Comparison of ENCODE assay signal across 18 cellular contexts in the genomic region with DNA sequence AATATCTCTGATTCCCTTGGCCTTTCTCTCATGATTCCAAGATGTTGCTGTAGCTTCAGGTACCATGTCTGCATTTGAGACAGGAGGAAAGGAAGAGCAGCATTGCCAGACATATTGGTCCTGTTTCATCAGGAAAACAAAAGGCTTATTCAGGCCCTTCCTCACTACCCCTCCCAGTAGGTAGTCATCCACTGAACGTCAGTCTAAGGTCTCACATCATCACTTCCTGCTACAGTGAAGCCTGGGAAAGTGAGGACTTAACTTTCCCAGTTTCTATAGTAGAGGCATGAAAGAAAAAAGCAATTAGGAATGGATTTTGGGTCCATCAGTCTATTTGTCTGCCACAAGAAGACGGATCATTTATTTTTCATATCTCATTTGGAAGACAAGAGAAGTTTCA.
"Had no signal": no experiment of that assay in that cellular context is flagged by ENCODE, and none has a peak within 500 bp of the region (broad histone marks: within the 10 kb centered on the region; RNA-seq: fewer than 3 reads in every experiment).

No MANE protein-coding gene starts in this region.

- DNase-seq: activated CD4-positive, CD25-positive, alpha-beta regulatory T cell; activated CD8-positive, alpha-beta memory T cell treated with anti-CD3 and anti-CD28 coated beads, Interleukin-2, amount 10 ng/mL, durations not matched to agents 7 days and 5 days; activated effector memory CD4-positive, alpha-beta T cell treated with Interleukin-2 at 50 U/mL for 16 hours; activated T-cell treated with anti-CD3 and anti-CD28 coated beads, Interleukin-2, amount 50 U/mL, for 24 hours; adrenal gland; caudate nucleus; islet precursor cell; left lung; natural killer cell; posterior cingulate gyrus; retina; stimulated activated CD4-positive, alpha-beta T cell treated with anti-CD3 and anti-CD28 coated beads, Interleukin-2, amount 100 ng/mL, for 48 hours; stimulated activated naive B cell treated with anti-CD40 and anti-IgM and Interleukin-4, amounts not matched to agents 10 μg/mL and 1 μg/mL and 100 μg/mL, for 72 hours; T-helper 2 cell; tibial artery; uterus had no signal

- H3K4me3 ChIP-seq: adrenal gland, left lung, tibial artery, uterus had no signal

- H3K4me1 ChIP-seq: adrenal gland, left lung, tibial artery, uterus had no signal

- H3K9me3 Mint-ChIP-seq: activated naive CD4-positive, alpha-beta T cell treated with anti-CD3 and anti-CD28 coated beads, Interleukin-2, amount 50 U/mL, for 24 hours; activated T-cell treated with anti-CD3 and anti-CD28 coated beads, Interleukin-2, amount 50 U/mL, for 24 hours; memory B cell; natural killer cell; stimulated activated naive B cell treated with anti-CD40 and anti-IgM and Interleukin-4, amounts not matched to agents 10 μg/mL and 1 μg/mL and 100 μg/mL, for 72 hours had no signal

- H3K27me3 ChIP-seq: adrenal gland, left lung, tibial artery, uterus had no signal

- H3K4me1 Mint-ChIP-seq: activated CD8-positive, alpha-beta memory T cell treated with anti-CD3 and anti-CD28 coated beads, Interleukin-2, amount 10 ng/mL, durations not matched to agents 7 days and 5 days; activated naive CD4-positive, alpha-beta T cell treated with anti-CD3 and anti-CD28 coated beads, Interleukin-2, amount 50 U/mL, for 24 hours; memory B cell; natural killer cell; stimulated activated naive B cell treated with anti-CD40 and anti-IgM and Interleukin-4, amounts not matched to agents 10 μg/mL and 1 μg/mL and 100 μg/mL, for 72 hours had no signal

- H3K36me3 Mint-ChIP-seq: activated CD8-positive, alpha-beta memory T cell treated with anti-CD3 and anti-CD28 coated beads, Interleukin-2, amount 10 ng/mL, durations not matched to agents 7 days and 5 days; activated naive CD4-positive, alpha-beta T cell treated with anti-CD3 and anti-CD28 coated beads, Interleukin-2, amount 50 U/mL, for 24 hours; memory B cell; natural killer cell; stimulated activated naive B cell treated with anti-CD40 and anti-IgM and Interleukin-4, amounts not matched to agents 10 μg/mL and 1 μg/mL and 100 μg/mL, for 72 hours had no signal

- H3K9me3 ChIP-seq: adrenal gland, left lung, tibial artery, uterus had no signal

- H3K27ac Mint-ChIP-seq: activated CD8-positive, alpha-beta memory T cell treated with anti-CD3 and anti-CD28 coated beads, Interleukin-2, amount 10 ng/mL, durations not matched to agents 7 days and 5 days; activated naive CD4-positive, alpha-beta T cell treated with anti-CD3 and anti-CD28 coated beads, Interleukin-2, amount 50 U/mL, for 24 hours; activated T-cell treated with anti-CD3 and anti-CD28 coated beads, Interleukin-2, amount 50 U/mL, for 24 hours; memory B cell; natural killer cell; stimulated activated naive B cell treated with anti-CD40 and anti-IgM and Interleukin-4, amounts not matched to agents 10 μg/mL and 1 μg/mL and 100 μg/mL, for 72 hours had no signal

- H3K27me3 Mint-ChIP-seq: activated CD8-positive, alpha-beta memory T cell treated with anti-CD3 and anti-CD28 coated beads, Interleukin-2, amount 10 ng/mL, durations not matched to agents 7 days and 5 days; activated naive CD4-positive, alpha-beta T cell treated with anti-CD3 and anti-CD28 coated beads, Interleukin-2, amount 50 U/mL, for 24 hours; memory B cell had no signal

- H3K27ac ChIP-seq: adrenal gland, left lung, tibial artery, uterus had no signal

- H3K4me3 Mint-ChIP-seq: activated CD8-positive, alpha-beta memory T cell treated with anti-CD3 and anti-CD28 coated beads, Interleukin-2, amount 10 ng/mL, durations not matched to agents 7 days and 5 days; activated naive CD4-positive, alpha-beta T cell treated with anti-CD3 and anti-CD28 coated beads, Interleukin-2, amount 50 U/mL, for 24 hours; activated T-cell treated with anti-CD3 and anti-CD28 coated beads, Interleukin-2, amount 50 U/mL, for 24 hours; memory B cell; natural killer cell; stimulated activated naive B cell treated with anti-CD40 and anti-IgM and Interleukin-4, amounts not matched to agents 10 μg/mL and 1 μg/mL and 100 μg/mL, for 72 hours had no signal

- H3K36me3 ChIP-seq: adrenal gland, left lung, tibial artery, uterus had no signal

- ATAC-seq: activated CD8-positive, alpha-beta memory T cell treated with anti-CD3 and anti-CD28 coated beads, Interleukin-2, amount 10 ng/mL, durations not matched to agents 7 days and 5 days; left lung; natural killer cell; stimulated activated naive B cell treated with anti-CD40 and anti-IgM and Interleukin-4, amounts not matched to agents 10 μg/mL and 1 μg/mL and 100 μg/mL, for 72 hours had no signal
